ENCODE assay signal across 1 cellular context in genomic region chr1:115649964-115650363, GRCh38.
TF ChIP-seq lines count a peak whose summit lies in the region.

No MANE protein-coding gene starts in this region.

TF ChIP-seq in GM23338, 12 proteins besides CTCF, POLR2A, EP300 and RAD21 (continued from another document):
- no peak for TF ChIP-seq ZNF462 (CRISPR knock-in tag; IDR thresholded peaks at IDR 0.05)
- no peak for TF ChIP-seq JUNB (IDR thresholded peaks at IDR 0.05; ENCODE audit: unreplicated experiment)
- TF ChIP-seq, protein P1, sequence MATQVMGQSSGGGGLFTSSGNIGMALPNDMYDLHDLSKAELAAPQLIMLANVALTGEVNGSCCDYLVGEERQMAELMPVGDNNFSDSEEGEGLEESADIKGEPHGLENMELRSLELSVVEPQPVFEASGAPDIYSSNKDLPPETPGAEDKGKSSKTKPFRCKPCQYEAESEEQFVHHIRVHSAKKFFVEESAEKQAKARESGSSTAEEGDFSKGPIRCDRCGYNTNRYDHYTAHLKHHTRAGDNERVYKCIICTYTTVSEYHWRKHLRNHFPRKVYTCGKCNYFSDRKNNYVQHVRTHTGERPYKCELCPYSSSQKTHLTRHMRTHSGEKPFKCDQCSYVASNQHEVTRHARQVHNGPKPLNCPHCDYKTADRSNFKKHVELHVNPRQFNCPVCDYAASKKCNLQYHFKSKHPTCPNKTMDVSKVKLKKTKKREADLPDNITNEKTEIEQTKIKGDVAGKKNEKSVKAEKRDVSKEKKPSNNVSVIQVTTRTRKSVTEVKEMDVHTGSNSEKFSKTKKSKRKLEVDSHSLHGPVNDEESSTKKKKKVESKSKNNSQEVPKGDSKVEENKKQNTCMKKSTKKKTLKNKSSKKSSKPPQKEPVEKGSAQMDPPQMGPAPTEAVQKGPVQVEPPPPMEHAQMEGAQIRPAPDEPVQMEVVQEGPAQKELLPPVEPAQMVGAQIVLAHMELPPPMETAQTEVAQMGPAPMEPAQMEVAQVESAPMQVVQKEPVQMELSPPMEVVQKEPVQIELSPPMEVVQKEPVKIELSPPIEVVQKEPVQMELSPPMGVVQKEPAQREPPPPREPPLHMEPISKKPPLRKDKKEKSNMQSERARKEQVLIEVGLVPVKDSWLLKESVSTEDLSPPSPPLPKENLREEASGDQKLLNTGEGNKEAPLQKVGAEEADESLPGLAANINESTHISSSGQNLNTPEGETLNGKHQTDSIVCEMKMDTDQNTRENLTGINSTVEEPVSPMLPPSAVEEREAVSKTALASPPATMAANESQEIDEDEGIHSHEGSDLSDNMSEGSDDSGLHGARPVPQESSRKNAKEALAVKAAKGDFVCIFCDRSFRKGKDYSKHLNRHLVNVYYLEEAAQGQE (IDR thresholded peaks at IDR 0.05; ENCODE audit: unreplicated experiment), result no peak
- no peak for TF ChIP-seq NANOG (IDR thresholded peaks at IDR 0.05; ENCODE audit: borderline replicate concordance)
- no peak for TF ChIP-seq CREB1 (CRISPR knock-in tag; IDR thresholded peaks at IDR 0.05; ENCODE audit: low read depth)
- no peak for TF ChIP-seq STAT1 (IDR thresholded peaks at IDR 0.05; ENCODE audit: unreplicated experiment)
- TF ChIP-seq POLR2AphosphoS5 (IDR thresholded peaks at IDR 0.05; ENCODE audit: low read depth), result no peak
- no peak for TF ChIP-seq ZNF114 (CRISPR knock-in tag; IDR thresholded peaks at IDR 0.05)
- TF ChIP-seq, protein P2, sequence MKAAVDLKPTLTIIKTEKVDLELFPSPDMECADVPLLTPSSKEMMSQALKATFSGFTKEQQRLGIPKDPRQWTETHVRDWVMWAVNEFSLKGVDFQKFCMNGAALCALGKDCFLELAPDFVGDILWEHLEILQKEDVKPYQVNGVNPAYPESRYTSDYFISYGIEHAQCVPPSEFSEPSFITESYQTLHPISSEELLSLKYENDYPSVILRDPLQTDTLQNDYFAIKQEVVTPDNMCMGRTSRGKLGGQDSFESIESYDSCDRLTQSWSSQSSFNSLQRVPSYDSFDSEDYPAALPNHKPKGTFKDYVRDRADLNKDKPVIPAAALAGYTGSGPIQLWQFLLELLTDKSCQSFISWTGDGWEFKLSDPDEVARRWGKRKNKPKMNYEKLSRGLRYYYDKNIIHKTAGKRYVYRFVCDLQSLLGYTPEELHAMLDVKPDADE (IDR thresholded peaks at IDR 0.05), result no peak
- TF ChIP-seq ZNF331 (CRISPR knock-in tag; IDR thresholded peaks at IDR 0.05; ENCODE audit: low read depth), result no peak
- TF ChIP-seq EZH2 (IDR thresholded peaks at IDR 0.05; ENCODE audit: low read depth, unreplicated experiment), result no peak
